17 cellular contexts compared by ENCODE assay signal in the genomic region with DNA sequence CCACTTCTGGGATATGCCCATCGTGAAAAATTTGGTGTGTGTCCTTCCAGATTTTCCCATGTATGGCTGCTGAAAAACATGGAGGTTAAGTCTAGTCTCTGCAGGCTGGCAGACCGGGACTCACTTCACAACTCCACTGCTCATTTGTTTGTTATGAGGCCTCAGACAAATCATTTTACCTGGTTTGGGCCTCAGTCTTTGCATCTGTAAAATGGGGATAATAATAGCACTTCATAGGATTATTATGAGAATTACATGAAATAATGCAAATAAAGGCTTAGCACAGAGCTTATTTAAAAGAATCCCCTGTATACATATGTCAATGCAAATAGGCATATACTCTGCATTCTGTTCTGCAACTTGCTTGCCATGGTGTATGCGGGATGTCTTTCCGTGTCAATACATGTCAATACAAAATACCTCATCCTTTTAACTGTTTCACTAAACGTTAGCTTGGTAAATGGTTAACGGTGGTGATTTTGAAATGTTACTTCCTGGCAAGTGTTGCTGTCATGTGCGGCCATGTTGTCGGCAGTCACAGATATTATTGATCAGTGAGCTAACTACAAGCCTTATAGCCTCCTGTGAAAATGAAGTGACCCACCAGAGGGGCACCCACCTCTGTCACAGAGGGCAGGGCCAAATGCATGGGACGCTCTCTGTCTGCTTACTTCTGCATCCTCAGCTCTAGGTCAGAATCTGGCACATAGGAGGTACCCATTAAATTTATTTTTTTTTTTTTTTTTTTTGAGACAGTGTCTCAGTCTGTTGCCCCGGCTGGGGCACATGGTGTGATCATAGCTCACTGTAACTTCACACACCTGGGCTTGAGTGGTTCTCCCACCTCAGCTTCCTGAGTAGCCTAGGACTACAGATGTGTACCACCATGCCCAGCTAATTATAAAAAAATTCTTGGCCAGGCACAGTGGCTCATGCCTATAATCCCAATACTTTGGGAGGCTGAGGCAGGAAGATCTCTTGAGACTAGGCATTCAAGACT. TPM values are rescaled to one million over a fixed set of nuclear protein-coding genes. Genes with fewer than 3 reads are reported as not detected.
A peak's percentile ranks its signal among the peaks of the same experiment; 100 is the strongest.
DNase-seq lines count a peak whose midpoint lies in the region; ATAC-seq, FAIRE-seq and TF ChIP-seq lines count a peak whose summit lies in the region.
"Had no signal": no experiment of that assay in that cellular context is flagged by ENCODE, and none has a peak within 500 bp of the region (broad histone marks: within the 10 kb centered on the region; RNA-seq: fewer than 3 reads in every experiment).

No MANE protein-coding gene starts in this region.

- CTCF ChIA-PET in K562 (lab: Yijun Ruan, JAX; ENCODE audit: low intra/inter-chr PET ratio): no interaction called here

- no peaks in the 10 kb centered on the region for H3K36me3 ChIP-seq in BLaER1
- H3K36me3 ChIP-seq in SU-DHL-6 (ENCODE audit: low read length): no peaks in the 10 kb centered on the region
- H3K36me3 ChIP-seq in K562 (ENCODE audit: control insufficient read depth, insufficient read depth, low read length): no peaks in the 10 kb centered on the region
- H3K36me3 ChIP-seq: BE2C, brain microvascular endothelial cell, tibial artery had no signal

- no peak overlapping the region for H3K4me3 ChIP-seq in BLaER1
- H3K4me3 ChIP-seq in GM12864 (ENCODE audit: low read depth, low read length): peak overlapping the region; percentile 65; the same call in 1 of the 2 replicates
- peak overlapping the region; percentile 25 for H3K4me3 ChIP-seq in SU-DHL-6 (ENCODE audit: insufficient read depth, low read length, poor library complexity, severe bottlenecking)
- no peak overlapping the region for H3K4me3 ChIP-seq in K562
- H3K4me3 ChIP-seq: hepatocyte, tibial artery had no signal

- ATAC-seq in K562 (no peak), GM18505 (IDR thresholded peaks at IDR 0.05; ENCODE audit: unreplicated experiment) (no peak), HG03025 (IDR thresholded peaks at IDR 0.05; ENCODE audit: low FRiP score, unreplicated experiment) (no peak), HG03521 (IDR thresholded peaks at IDR 0.05; ENCODE audit: unreplicated experiment) (no peak)

- no peak for DNase-seq in GM12864 (ENCODE audit: low read depth)
- no peak for DNase-seq in K562 (ENCODE audit: extremely low read depth in 1 of 4, low spot score in 3 of 4)
- no peak for DNase-seq in GDM1 (lab: John Stamatoyannopoulos, UW)
- DNase-seq: BE2C, brain microvascular endothelial cell, GOT3, NCI-H1417 treated with DMSO at 0.1 percent for 48 hours, NCI-H345, tibial artery had no signal

- intact Hi-C loops in K562 (cut with micrococcal nuclease): no loop called here

- peaks cover 74% of the 10 kb centered on the region for H3F3A ChIP-seq in SU-DHL-6 (ENCODE audit: insufficient read depth)

- H3K27ac ChIP-seq in BLaER1: 0 out of 2 replicates have a peak overlapping the region, but pooled peaks have one; percentile 97
- H3K27ac ChIP-seq in SU-DHL-6 (ENCODE audit: low read depth, low read length): peak overlapping the region; percentile 99
- H3K27ac ChIP-seq in K562 (ENCODE audit: extremely low read depth, low read depth, low read length): no peak overlapping the region
- H3K27ac ChIP-seq: brain microvascular endothelial cell, hepatocyte, tibial artery had no signal

- no TSS peak for BruUV-seq in K562 (replicated peaks; lab: Mats Ljungman, UMichigan)

- TF ChIP-seq POLR2A in K562 (conservative IDR thresholded peaks at IDR 0.05) (no peak), GM18505 (IDR thresholded peaks at IDR 0.05; ENCODE audit: borderline replicate concordance, extremely low read depth, insufficient read depth, insufficient read length) (no peak)

- peak overlapping the region; percentile 98; the same call in 1 of the 2 replicates for H3K4me2 ChIP-seq in BLaER1
- peak overlapping the region; percentile 84 for H3K4me2 ChIP-seq in SU-DHL-6 (ENCODE audit: low read depth, low read length, poor library complexity, severe bottlenecking)
- no peak overlapping the region for H3K4me2 ChIP-seq in K562 (ENCODE audit: insufficient read depth, low read length)
- H3K4me2 ChIP-seq: hepatocyte had no signal

- H3K27me3 ChIP-seq in BLaER1: no peaks in the 10 kb centered on the region
- H3K27me3 ChIP-seq in SU-DHL-6 (ENCODE audit: low read length): no peaks in the 10 kb centered on the region
- no peaks in the 10 kb centered on the region for H3K27me3 ChIP-seq in K562 (ENCODE audit: control insufficient read depth in 2 of 2, insufficient read depth in 2 of 2, low read length in 2 of 2)
- H3K27me3 ChIP-seq: BE2C, brain microvascular endothelial cell, hepatocyte had no signal

- no peaks in the 10 kb centered on the region for H3K9me3 ChIP-seq in BLaER1
- H3K9me3 ChIP-seq in SU-DHL-6 (ENCODE audit: insufficient read depth, low read length): no peaks in the 10 kb centered on the region
- H3K9me3 ChIP-seq in K562 (replicated peaks; ENCODE audit: control insufficient read depth, insufficient read depth, low read depth, low read length): no peaks in the 10 kb centered on the region
- H3K9me3 ChIP-seq: BE2C, tibial artery had no signal

- H3K9ac ChIP-seq in BLaER1: no peak overlapping the region
- peak overlapping the region; percentile 81 for H3K9ac ChIP-seq in SU-DHL-6 (ENCODE audit: low read length)
- H3K9ac ChIP-seq in K562 (ENCODE audit: insufficient read depth in 1 of 2, low read depth in 2 of 2, low read length in 2 of 2): no peak overlapping the region

- no peak for TF ChIP-seq CTCF in GM12864 (IDR thresholded peaks at IDR 0.05; ENCODE audit: low read depth, low read length, missing control alignments)
- TF ChIP-seq CTCF in SU-DHL-6 (IDR thresholded peaks at IDR 0.05; ENCODE audit: insufficient read depth, low read length, poor library complexity, severe bottlenecking): no peak
- no peak for TF ChIP-seq CTCF in K562 (IDR thresholded peaks at IDR 0.05 in 2 of 3, conservative IDR thresholded peaks at IDR 0.05 in 1 of 3; ENCODE audit: insufficient read depth in 2 of 3, low read depth in 1 of 3, low read length in 3 of 3)

- H3K9me1 ChIP-seq in K562 (ENCODE audit: control insufficient read depth, insufficient read depth, low read length): no peaks in the 10 kb centered on the region

- in situ Hi-C loops in K562 (cut with MboI): no loop called here

- POLR2A ChIA-PET in K562 (lab: Yijun Ruan, JAX): interaction anchor here (0.7 to 2.2 kb wide), 4 partner anchors 8 to 102 kb away, joined by 3 to 9 read pairs (median 3); a partner anchor contains a TSS

- WGBS in K562 (ENCODE audit: insufficient coverage, low coverage, missing lambda C conversion rate): 56% methylated on average over 10 of the region's 10 CpGs

- no peak for TF ChIP-seq EP300 in K562 (IDR thresholded peaks at IDR 0.05; ENCODE audit: low read length)

- no peaks in the 10 kb centered on the region for H3K9me2 ChIP-seq in SU-DHL-6 (replicated peaks; ENCODE audit: insufficient read depth, low read length)

- no peak for TF ChIP-seq RAD21 in K562 (CRISPR knock-in tag; conservative IDR thresholded peaks at IDR 0.05 in 1 of 2, IDR thresholded peaks at IDR 0.05 in 1 of 2)

- H2AFZ ChIP-seq in SU-DHL-6 (ENCODE audit: low read depth, low read length, severe bottlenecking): no peak overlapping the region
- H2AFZ ChIP-seq in K562 (ENCODE audit: low read depth, low read length): no peak overlapping the region; the same call in 1 of the 2 replicates
- H2AFZ ChIP-seq: hepatocyte had no signal

- no peak for FAIRE-seq in K562 (lab: Jason Lieb, UNC)

- H3K4me1 ChIP-seq in BLaER1 (peaks cover 69% of the 10 kb centered on the region), K562 (replicated peaks in 1 of 2; ENCODE audit: control insufficient read depth in 2 of 2, insufficient read depth in 2 of 2, low read length in 2 of 2) (peaks cover 13 to 18% of the 10 kb centered on the region in 2 experiments; a peak in 4 of 5 replicates)
- H3K4me1 ChIP-seq: BE2C, tibial artery had no signal

- H3K79me2 ChIP-seq in SU-DHL-6 (ENCODE audit: insufficient read depth, low read length) (peaks cover 50% of the 10 kb centered on the region), K562 (ENCODE audit: control insufficient read depth, insufficient read depth, low read length) (no peaks in the 10 kb centered on the region)
- H3K79me2 ChIP-seq: hepatocyte had no signal

- H4K20me1 ChIP-seq in BLaER1: no peaks in the 10 kb centered on the region
- no peaks in the 10 kb centered on the region for H4K20me1 ChIP-seq in SU-DHL-6 (ENCODE audit: low read depth, low read length)
- no peaks in the 10 kb centered on the region for H4K20me1 ChIP-seq in K562 (replicated peaks; ENCODE audit: control insufficient read depth, insufficient read depth, low read length)

RNA-seq across cellular contexts. Expression of a gene that starts 4.3 kb away (rescaled TPM):
- not detected in 2 replicates for total RNA-seq in K562 (2011; cell fraction: chromatin; rRNA removed; ENCODE audit: low replicate concordance)
- not detected in 2 replicates for total RNA-seq in K562 (2011; cell fraction: nucleolus; rRNA removed)
- total RNA-seq in K562 (2011; cell fraction: nucleoplasm; rRNA removed): 0.81 TPM in 1 of 2 replicates, not detected in the other
- total RNA-seq in K562 (2014; rRNA removed): 0.08 TPM in 1 of 2 replicates, not detected in the other
- 0.13 TPM in 1 of 2 replicates, not detected in the other for total RNA-seq in K562 (2014; rRNA removed; fragmentation: Illumina TruSeq; extraction: Trizol)
- total RNA-seq in K562 (2015; rRNA removed; fragmentation: Illumina TruSeq; extraction: Trizol): not detected in 2 replicates
- 0.38 and 0.47 TPM in 2 replicates for total RNA-seq in K562 (2021)
- polyA plus RNA-seq in K562 (2011; rRNA removed): not detected in 2 replicates
- not detected in 2 replicates for polyA plus RNA-seq in K562 (2011; cell fraction: cytosol; rRNA removed)
- polyA plus RNA-seq in K562 (2011; cell fraction: nucleus; rRNA removed): 0.41 TPM in 1 of 2 replicates, not detected in the other
- polyA plus RNA-seq in K562 (2012): not detected in 2 replicates
- polyA plus RNA-seq in K562 (2014; fragmentation: Illumina TruSeq; extraction: Trizol): 0.04 TPM in 1 of 2 replicates, not detected in the other
- not detected for polyA plus RNA-seq in K562 (2014; fragmentation: Nextera tagmentation; extraction: Ambion mirVana)
- polyA plus RNA-seq in K562 (2014; rRNA removed): 0.13 TPM in 1 of 2 replicates, not detected in the other
- not detected in 2 replicates for polyA minus RNA-seq in K562 (2011; rRNA and poly(A)+ RNA removed)
- not detected in 2 replicates for polyA minus RNA-seq in K562 (2011; cell fraction: cytosol; rRNA and poly(A)+ RNA removed)
- not detected in 2 replicates for polyA minus RNA-seq in K562 (2011; cell fraction: nucleus; rRNA and poly(A)+ RNA removed)
- total RNA-seq: fibroblast of lung, myocyte had no signal
- polyA plus RNA-seq: fibroblast of lung had no signal

RNA-seq across cellular contexts. Expression of a gene that starts 8.3 kb away (rescaled TPM):
- total RNA-seq in K562 (2011; cell fraction: chromatin; rRNA removed; ENCODE audit: low replicate concordance): not detected in 2 replicates
- total RNA-seq in K562 (2011; cell fraction: nucleolus; rRNA removed): 0.33 TPM in 1 of 2 replicates, not detected in the other
- not detected in 2 replicates for total RNA-seq in K562 (2011; cell fraction: nucleoplasm; rRNA removed)
- total RNA-seq in K562 (2014; rRNA removed) (not detected in 2 replicates), K562 (2014; rRNA removed; fragmentation: Illumina TruSeq; extraction: Trizol) (not detected in 2 replicates), K562 (2015; rRNA removed; fragmentation: Illumina TruSeq; extraction: Trizol) (not detected in 2 replicates), K562 (2021) (not detected in 2 replicates)
- polyA plus RNA-seq in K562 (2011; rRNA removed) (not detected in 2 replicates), K562 (2014; fragmentation: Illumina TruSeq; extraction: Trizol) (not detected in 2 replicates), K562 (2014; fragmentation: Nextera tagmentation; extraction: Ambion mirVana) (not detected), K562 (2014; rRNA removed) (not detected in 2 replicates)
- not detected in 2 replicates for polyA plus RNA-seq in K562 (2011; cell fraction: cytosol; rRNA removed)
- polyA plus RNA-seq in K562 (2011; cell fraction: nucleus; rRNA removed): not detected in 2 replicates
- polyA plus RNA-seq in K562 (2012): not detected in 2 replicates
- polyA minus RNA-seq in K562 (2011; rRNA and poly(A)+ RNA removed): not detected in 2 replicates
- polyA minus RNA-seq in K562 (2011; cell fraction: cytosol; rRNA and poly(A)+ RNA removed): not detected in 2 replicates
- polyA minus RNA-seq in K562 (2011; cell fraction: nucleus; rRNA and poly(A)+ RNA removed): not detected in 2 replicates

RNA-seq across cellular contexts. Expression of a gene that starts 33.2 kb away (rescaled TPM):
- total RNA-seq in K562 (2011; cell fraction: chromatin; rRNA removed; ENCODE audit: low replicate concordance): 50.6 and 100.0 TPM in 2 replicates
- total RNA-seq in K562 (2011; cell fraction: nucleolus; rRNA removed): 121 and 134 TPM in 2 replicates
- 115 and 118 TPM in 2 replicates for total RNA-seq in K562 (2011; cell fraction: nucleoplasm; rRNA removed)
- total RNA-seq in K562 (2014; rRNA removed) (472 and 537 TPM in 2 replicates), K562 (2014; rRNA removed; fragmentation: Illumina TruSeq; extraction: Trizol) (678 and 704 TPM in 2 replicates), K562 (2015; rRNA removed; fragmentation: Illumina TruSeq; extraction: Trizol) (535 and 541 TPM in 2 replicates), K562 (2021) (383 and 414 TPM in 2 replicates)
- polyA plus RNA-seq in K562 (2011; rRNA removed) (527 and 635 TPM in 2 replicates), K562 (2014; fragmentation: Illumina TruSeq; extraction: Trizol) (942 and 1,045 TPM in 2 replicates), K562 (2014; fragmentation: Nextera tagmentation; extraction: Ambion mirVana) (1,000 to 10,000 TPM; 1,337 to 1,526 TPM), K562 (2014; rRNA removed) (477 and 567 TPM in 2 replicates)
- 872 and 984 TPM in 2 replicates for polyA plus RNA-seq in K562 (2011; cell fraction: cytosol; rRNA removed)
- 91.5 and 111 TPM in 2 replicates for polyA plus RNA-seq in K562 (2011; cell fraction: nucleus; rRNA removed)
- polyA plus RNA-seq in K562 (2012): 448 and 511 TPM in 2 replicates
- polyA minus RNA-seq in K562 (2011; rRNA and poly(A)+ RNA removed): 821 and 928 TPM in 2 replicates
- polyA minus RNA-seq in K562 (2011; cell fraction: cytosol; rRNA and poly(A)+ RNA removed): 319 and 347 TPM in 2 replicates
- polyA minus RNA-seq in K562 (2011; cell fraction: nucleus; rRNA and poly(A)+ RNA removed): 68.9 and 81.6 TPM in 2 replicates

RNA-seq across cellular contexts. Expression of a gene that starts 33.2 kb away (rescaled TPM):
- total RNA-seq in K562 (2011; cell fraction: chromatin; rRNA removed; ENCODE audit: low replicate concordance): 56.9 and 137 TPM in 2 replicates
- total RNA-seq in K562 (2011; cell fraction: nucleolus; rRNA removed): 60.9 and 62.4 TPM in 2 replicates
- total RNA-seq in K562 (2011; cell fraction: nucleoplasm; rRNA removed): 56.3 and 58.4 TPM in 2 replicates
- total RNA-seq in K562 (2014; rRNA removed) (5.0 and 8.6 TPM in 2 replicates), K562 (2014; rRNA removed; fragmentation: Illumina TruSeq; extraction: Trizol) (8.3 and 8.4 TPM in 2 replicates), K562 (2015; rRNA removed; fragmentation: Illumina TruSeq; extraction: Trizol) (7.6 and 7.8 TPM in 2 replicates), K562 (2021) (12.1 and 14.1 TPM in 2 replicates)
- polyA plus RNA-seq in K562 (2011; rRNA removed) (7.7 and 9.0 TPM in 2 replicates), K562 (2014; fragmentation: Illumina TruSeq; extraction: Trizol) (7.2 and 7.3 TPM in 2 replicates), K562 (2014; fragmentation: Nextera tagmentation; extraction: Ambion mirVana) (1 to 10 TPM; 6.2 to 6.8 TPM), K562 (2014; rRNA removed) (10.4 and 12.9 TPM in 2 replicates)
- polyA plus RNA-seq in K562 (2011; cell fraction: cytosol; rRNA removed): 8.2 and 9.2 TPM in 2 replicates
- 47.7 and 56.1 TPM in 2 replicates for polyA plus RNA-seq in K562 (2011; cell fraction: nucleus; rRNA removed)
- 13.3 and 20.9 TPM in 2 replicates for polyA plus RNA-seq in K562 (2012)
- polyA minus RNA-seq in K562 (2011; rRNA and poly(A)+ RNA removed): 13.7 and 15.3 TPM in 2 replicates
- 4.9 and 6.8 TPM in 2 replicates for polyA minus RNA-seq in K562 (2011; cell fraction: cytosol; rRNA and poly(A)+ RNA removed)
- 20.2 and 22.9 TPM in 2 replicates for polyA minus RNA-seq in K562 (2011; cell fraction: nucleus; rRNA and poly(A)+ RNA removed)

RNA-seq across cellular contexts. Expression of a gene that starts 36.5 kb away (rescaled TPM):
- 321 and 515 TPM in 2 replicates for total RNA-seq in K562 (2011; cell fraction: chromatin; rRNA removed; ENCODE audit: low replicate concordance)
- 309 and 314 TPM in 2 replicates for total RNA-seq in K562 (2011; cell fraction: nucleolus; rRNA removed)
- 269 and 306 TPM in 2 replicates for total RNA-seq in K562 (2011; cell fraction: nucleoplasm; rRNA removed)
- total RNA-seq in K562 (2014; rRNA removed) (169 and 182 TPM in 2 replicates), K562 (2014; rRNA removed; fragmentation: Illumina TruSeq; extraction: Trizol) (193 and 197 TPM in 2 replicates), K562 (2015; rRNA removed; fragmentation: Illumina TruSeq; extraction: Trizol) (169 and 180 TPM in 2 replicates), K562 (2021) (182 and 185 TPM in 2 replicates)
- polyA plus RNA-seq in K562 (2011; rRNA removed) (384 and 397 TPM in 2 replicates), K562 (2014; fragmentation: Illumina TruSeq; extraction: Trizol) (213 and 224 TPM in 2 replicates), K562 (2014; fragmentation: Nextera tagmentation; extraction: Ambion mirVana) (100 to 1,000 TPM; 183 to 205 TPM), K562 (2014; rRNA removed) (210 and 239 TPM in 2 replicates)
- polyA plus RNA-seq in K562 (2011; cell fraction: cytosol; rRNA removed): 176 and 327 TPM in 2 replicates
- polyA plus RNA-seq in K562 (2011; cell fraction: nucleus; rRNA removed): 496 and 637 TPM in 2 replicates
- 225 and 429 TPM in 2 replicates for polyA plus RNA-seq in K562 (2012)
- polyA minus RNA-seq in K562 (2011; rRNA and poly(A)+ RNA removed): 318 and 361 TPM in 2 replicates
- polyA minus RNA-seq in K562 (2011; cell fraction: cytosol; rRNA and poly(A)+ RNA removed): 89.8 and 90.4 TPM in 2 replicates
- polyA minus RNA-seq in K562 (2011; cell fraction: nucleus; rRNA and poly(A)+ RNA removed): 144 and 207 TPM in 2 replicates

Comparison
In these comparisons a context has a peak if more than half of its experiments do, and no peak if none do; other contexts are left out.
1. H3K4me3 ChIP-seq: peak in GM12864 (single experiment) and SU-DHL-6 (single experiment); none in BLaER1 (single experiment) and K562 (single experiment).